In genomic region chr4:103405415-103405814, GRCh38 we compare ENCODE assay signal across 19 cellular contexts.
DNase-seq lines count a peak whose midpoint lies in the region; ATAC-seq, FAIRE-seq and TF ChIP-seq lines count a peak whose summit lies in the region.
"Had no signal": no experiment of that assay in that cellular context is flagged by ENCODE, and none has a peak within 500 bp of the region (broad histone marks: within the 10 kb centered on the region; RNA-seq: fewer than 3 reads in every experiment).

No MANE protein-coding gene starts in this region.

- H3K4me1 ChIP-seq in KMS-11 (ENCODE audit: low read depth, poor library complexity, severe bottlenecking) = peaks cover 16% of the 10 kb centered on the region
- H3K4me1 ChIP-seq: body of pancreas, left ventricle myocardium inferior, testis had no signal

- H3K27ac ChIP-seq in KMS-11 = no peak overlapping the region
- H3K27ac ChIP-seq: body of pancreas, left ventricle myocardium inferior, testis had no signal

- H2AFZ ChIP-seq in KMS-11 (ENCODE audit: low read depth) = no peak overlapping the region

- H3K4me2 ChIP-seq in KMS-11 = peak overlapping the region; percentile 6; the same call in 1 of the 2 replicates

- no peaks in the 10 kb centered on the region for H3K36me3 ChIP-seq in KMS-11 (ENCODE audit: insufficient read depth)
- H3K36me3 ChIP-seq: left ventricle myocardium inferior had no signal

- no peak for FAIRE-seq in frontal cortex (lab: Jason Lieb, UNC)

- ATAC-seq in GM18909 (IDR thresholded peaks at IDR 0.05; ENCODE audit: poor library complexity, unreplicated experiment) = peak; percentile 59
- ATAC-seq in GM21619 (IDR thresholded peaks at IDR 0.05; ENCODE audit: unreplicated experiment) = peak; percentile 59
- ATAC-seq in HG03066 (IDR thresholded peaks at IDR 0.05; ENCODE audit: low read depth, unreplicated experiment) = peak; percentile 57
- ATAC-seq in GM18873 (IDR thresholded peaks at IDR 0.05; ENCODE audit: low FRiP score, unreplicated experiment) = no peak
- ATAC-seq: activated naive CD4-positive, alpha-beta T cell treated with anti-CD3 and anti-CD28 coated beads, Interleukin-2, amount 50 U/mL, for 72 hours; body of pancreas had no signal

- TF ChIP-seq CTCF in KMS-11 (conservative IDR thresholded peaks at IDR 0.05; ENCODE audit: low read depth, low read length) = no peak

- H3K27me3 ChIP-seq in KMS-11 (ENCODE audit: insufficient read depth, low read depth) = no peaks in the 10 kb centered on the region
- H3K27me3 ChIP-seq: body of pancreas, testis had no signal

- no peaks in the 10 kb centered on the region for H3K79me2 ChIP-seq in KMS-11 (ENCODE audit: insufficient read depth, low read depth)

- DNase-seq in frontal cortex (ENCODE audit: low spot score in 2 of 2) (no peak), DMS53 (lab: John Stamatoyannopoulos, UW) (no peak)
- DNase-seq in stimulated activated CD4-positive, alpha-beta T cell treated with anti-CD3 and anti-CD28 coated beads, Interleukin-4, amount 100 ng/mL, for 1 hour = no peak
- DNase-seq: activated T-cell treated with anti-CD3 and anti-CD28 coated beads, Interleukin-2, amount 50 U/mL, for 1 hour; body of pancreas; Caco-2; Kasumi-1; left ventricle myocardium inferior; NCI-H774; occipital lobe; stimulated activated CD4-positive, alpha-beta T cell treated with anti-CD3 and anti-CD28 coated beads, Interleukin-2, amount 100 ng/mL, for 48 hours; stimulated activated CD8-positive, alpha-beta memory T cell treated with anti-CD3 and anti-CD28 coated beads, Interleukin-4, amount 100 ng/mL, for 48 hours; testis had no signal

- no peak overlapping the region for H3K9ac ChIP-seq in KMS-11

- H4K20me1 ChIP-seq in KMS-11 (ENCODE audit: insufficient read depth) = no peaks in the 10 kb centered on the region

- no peak overlapping the region for H3K4me3 ChIP-seq in KMS-11 (IDR thresholded peaks at IDR 0.05; ENCODE audit: insufficient read depth, low read depth, low read length)
- H3K4me3 ChIP-seq: body of pancreas, left ventricle myocardium inferior, testis had no signal
